19 cellular contexts compared by ENCODE assay signal in genomic region chr20:53841741-53842140, GRCh38.
DNase-seq lines count a peak whose midpoint lies in the region; ATAC-seq, FAIRE-seq and TF ChIP-seq lines count a peak whose summit lies in the region.
"Had no signal": no experiment of that assay in that cellular context is flagged by ENCODE, and none has a peak within 500 bp of the region (broad histone marks: within the 10 kb centered on the region; RNA-seq: fewer than 3 reads in every experiment).

No MANE protein-coding gene starts in this region.

- POLR2A ChIA-PET in activated CD4-positive, alpha-beta T cell treated with anti-CD3 and anti-CD28 coated beads for 36 hours (lab: Charles Lee), result no interaction called here
- POLR2A ChIA-PET in naive thymus-derived CD8-positive, alpha-beta T cell (lab: Charles Lee), result interaction anchor here (1.4 kb wide), 1 partner anchor 88 kb away, joined by 3 read pairs; no protein-coding TSS in a partner anchor
- POLR2A ChIA-PET in HepG2 (lab: Yijun Ruan, JAX), result no interaction called here

- TF ChIP-seq EP300 in HepG2 (IDR thresholded peaks at IDR 0.05; ENCODE audit: low read depth in 2 of 2, low read length in 2 of 2), result no peak
- TF ChIP-seq EP300 in HepG2 (CRISPR knock-in tag; IDR thresholded peaks at IDR 0.05; ENCODE audit: borderline replicate concordance), result no peak

- no peaks in the 10 kb centered on the region for H4K20me1 ChIP-seq in HepG2 (ENCODE audit: insufficient read depth, low read length)

- H3K36me3 ChIP-seq in KOPT-K1 (ENCODE audit: insufficient read depth, low read length) (no peaks in the 10 kb centered on the region), HepG2 (replicated peaks in 1 of 2; ENCODE audit: control insufficient read depth in 1 of 2, insufficient read depth in 2 of 2, low read length in 2 of 2) (no peaks in the 10 kb centered on the region)
- H3K36me3 ChIP-seq: vagina had no signal

- peaks cover 41% of the 10 kb centered on the region for H3K4me1 ChIP-seq in HepG2 (ENCODE audit: insufficient read depth, low read length)

- WGBS in HepG2 (ENCODE audit: low lambda C conversion rate), result 57% methylated on average over 2 of the region's 3 CpGs

- H3K9me3 ChIP-seq in KOPT-K1 (ENCODE audit: insufficient read depth, low read length, poor library complexity, severe bottlenecking) (peaks cover 5% of the 10 kb centered on the region), HepG2 (ENCODE audit: low read length) (no peaks in the 10 kb centered on the region)
- H3K9me3 ChIP-seq: vagina had no signal

- no peak overlapping the region for H3K9ac ChIP-seq in HepG2 (ENCODE audit: insufficient read depth, low read depth, low read length)

- no peak for DNase-seq in activated CD4-positive, alpha-beta T cell treated with anti-CD3 and anti-CD28 coated beads for 36 hours
- DNase-seq in activated CD4-positive, alpha-beta T cell treated with anti-CD3 and anti-CD28 coated beads, Interleukin-2, amount 50 U/mL, for 1 hour, result no peak
- DNase-seq in naive thymus-derived CD8-positive, alpha-beta T cell, result no peak
- no peak for DNase-seq in HepG2 (ENCODE audit: low spot score)
- no peak for DNase-seq in hippocampal formation (lab: John Stamatoyannopoulos, UW)
- no peak for DNase-seq in NCI-H1092 treated with DMSO at 0.1 percent for 48 hours (lab: John Stamatoyannopoulos, UW)
- DNase-seq: DMS53; erythroblast; foreskin melanocyte; mesendoderm; NCI-H1436 treated with DMSO at 0.1 percent for 48 hours; stimulated activated CD4-positive, alpha-beta T cell treated with anti-CD3 and anti-CD28 coated beads, Interleukin-2, amount 100 ng/mL, for 48 hours; T1000 had no signal

- peak overlapping the region; percentile 71 for H3K27ac ChIP-seq in KOPT-K1 (ENCODE audit: low read depth, low read length, poor library complexity, severe bottlenecking)
- H3K27ac ChIP-seq in HepG2 (ENCODE audit: extremely low read length, insufficient read depth, low read length), result no peak overlapping the region
- H3K27ac ChIP-seq: vagina had no signal

- no peak overlapping the region for H2AFZ ChIP-seq in HepG2 (ENCODE audit: low read length)

- no peak overlapping the region for H3K4me3 ChIP-seq in HepG2 (replicated peaks in 1 of 3; ENCODE audit: insufficient read depth in 1 of 3, low read depth in 2 of 3, low read length in 3 of 3)
- H3K4me3 ChIP-seq: vagina had no signal

- CTCF ChIA-PET in activated CD4-positive, alpha-beta T cell treated with anti-CD3 and anti-CD28 coated beads for 36 hours (lab: Charles Lee), result interaction anchor here (3.2 kb wide), 1 partner anchor 74 kb away, joined by 15 read pairs; no protein-coding TSS in a partner anchor
- CTCF ChIA-PET in HepG2 (lab: Yijun Ruan, JAX; ENCODE audit: low intra/inter-chr PET ratio, low total read pairs), result no interaction called here

- intact Hi-C loops in activated CD4-positive, alpha-beta T cell treated with anti-CD3 and anti-CD28 coated beads for 36 hours (cut with DNase I, micrococcal nuclease), result loop anchor here (1.0 to 10.0 kb wide), 11 partner anchors 25 to 443 kb away; no protein-coding TSS in a partner anchor
- intact Hi-C loops in HepG2 (cut with micrococcal nuclease; ENCODE audit: unreplicated experiment), result no loop called here

- H3K4me2 ChIP-seq in HepG2 (ENCODE audit: low read depth, low read length), result no peak overlapping the region

- no peak for ATAC-seq in activated CD4-positive, alpha-beta T cell treated with anti-CD3 and anti-CD28 coated beads for 36 hours
- ATAC-seq in activated T-helper 17 cell treated with anti-CD3 and anti-CD28 coated beads, Interleukin-2, amount 50 U/mL, for 72 hours (replicated peaks), result no peak
- no peak for ATAC-seq in naive thymus-derived CD8-positive, alpha-beta T cell
- no peak for ATAC-seq in HepG2
- ATAC-seq: HCT116 had no signal

- no peak for TF ChIP-seq CTCF in HepG2 (CRISPR knock-in tag; IDR thresholded peaks at IDR 0.05)

- no TSS peak for BruUV-seq in HepG2 (replicated peaks; lab: Mats Ljungman, UMichigan)

- H3K27ac Mint-ChIP-seq in activated CD4-positive, alpha-beta T cell treated with anti-CD3 and anti-CD28 coated beads for 36 hours, result peak overlapping the region; percentile 94
- peak overlapping the region; percentile 92 for H3K27ac Mint-ChIP-seq in activated T-helper 17 cell treated with anti-CD3 and anti-CD28 coated beads, Interleukin-2, amount 50 U/mL, for 72 hours
- peak overlapping the region; percentile 83 to 96 (median 92) for H3K27ac Mint-ChIP-seq in naive thymus-derived CD8-positive, alpha-beta T cell
- H3K27ac Mint-ChIP-seq: progenitor cell of endocrine pancreas had no signal

- H3K4me1 Mint-ChIP-seq in activated CD4-positive, alpha-beta T cell treated with anti-CD3 and anti-CD28 coated beads for 36 hours, result peaks cover 77% of the 10 kb centered on the region
- H3K4me1 Mint-ChIP-seq in activated T-helper 17 cell treated with anti-CD3 and anti-CD28 coated beads, Interleukin-2, amount 50 U/mL, for 72 hours, result peaks cover 45% of the 10 kb centered on the region
- peaks cover 23 to 91% (median 88%) of the 10 kb centered on the region in 4 donors for H3K4me1 Mint-ChIP-seq in naive thymus-derived CD8-positive, alpha-beta T cell

- no peak for TF ChIP-seq RAD21 in HepG2 (CRISPR knock-in tag; IDR thresholded peaks at IDR 0.05)

- no peaks in the 10 kb centered on the region; a peak in 1 of 5 replicates for H3K27me3 ChIP-seq in HepG2 (ENCODE audit: control insufficient read depth in 1 of 2, insufficient read depth in 2 of 2, low read length in 2 of 2)
- H3K27me3 ChIP-seq: vagina had no signal

- H3K79me2 ChIP-seq in HepG2 (ENCODE audit: insufficient read depth, low read length), result no peaks in the 10 kb centered on the region

- no peak for FAIRE-seq in HepG2 (lab: Jason Lieb, UNC)
- FAIRE-seq: GM12892 had no signal

- in situ Hi-C loops in HepG2 (cut with HindIII; ENCODE audit: extremely low pct_ligation_motif_present, low pct_unique_long_range_greater_than_20kb), result no loop called here

- H3K9me3 Mint-ChIP-seq in activated CD4-positive, alpha-beta T cell treated with anti-CD3 and anti-CD28 coated beads for 36 hours (ENCODE audit: low read depth), result no peaks in the 10 kb centered on the region
- H3K9me3 Mint-ChIP-seq in activated T-helper 17 cell treated with anti-CD3 and anti-CD28 coated beads, Interleukin-2, amount 50 U/mL, for 72 hours, result no peaks in the 10 kb centered on the region
- peaks cover 0 to 3% (median 0%) of the 10 kb centered on the region in 9 donors for H3K9me3 Mint-ChIP-seq in naive thymus-derived CD8-positive, alpha-beta T cell

- no peak for TF ChIP-seq POLR2A in HepG2 (IDR thresholded peaks at IDR 0.05; ENCODE audit: insufficient read depth in 1 of 2, low read depth in 2 of 2, low read length in 2 of 2)

- no peaks in the 10 kb centered on the region for H3K27me3 Mint-ChIP-seq in activated CD4-positive, alpha-beta T cell treated with anti-CD3 and anti-CD28 coated beads for 36 hours
- H3K27me3 Mint-ChIP-seq in activated T-helper 17 cell treated with anti-CD3 and anti-CD28 coated beads, Interleukin-2, amount 50 U/mL, for 72 hours, result no peaks in the 10 kb centered on the region
- H3K27me3 Mint-ChIP-seq in naive thymus-derived CD8-positive, alpha-beta T cell, result no peaks in the 10 kb centered on the region
- H3K27me3 Mint-ChIP-seq: progenitor cell of endocrine pancreas had no signal

- H3K36me3 Mint-ChIP-seq in activated CD4-positive, alpha-beta T cell treated with anti-CD3 and anti-CD28 coated beads for 36 hours (ENCODE audit: low read depth), result peaks cover 2% of the 10 kb centered on the region
- no peaks in the 10 kb centered on the region for H3K36me3 Mint-ChIP-seq in activated T-helper 17 cell treated with anti-CD3 and anti-CD28 coated beads, Interleukin-2, amount 50 U/mL, for 72 hours (ENCODE audit: low read depth)
- H3K36me3 Mint-ChIP-seq in naive thymus-derived CD8-positive, alpha-beta T cell, result no peaks in the 10 kb centered on the region

- H3K4me3 Mint-ChIP-seq in activated CD4-positive, alpha-beta T cell treated with anti-CD3 and anti-CD28 coated beads for 36 hours, result no peak overlapping the region
- peak overlapping the region; percentile 71 for H3K4me3 Mint-ChIP-seq in activated T-helper 17 cell treated with anti-CD3 and anti-CD28 coated beads, Interleukin-2, amount 50 U/mL, for 72 hours
- peak overlapping the region in 3 of 10 donors; percentile 2 to 50 (median 23) for H3K4me3 Mint-ChIP-seq in naive thymus-derived CD8-positive, alpha-beta T cell

TF ChIP-seq in HepG2, 621 proteins besides CTCF, POLR2A, EP300 and RAD21:
- TF ChIP-seq HNRNPK (IDR thresholded peaks at IDR 0.05; ENCODE audit: low read depth, low read length, poor library complexity, severe bottlenecking) (no peak), ZNF547 (CRISPR knock-in tag; IDR thresholded peaks at IDR 0.05) (no peak), KLF15 (CRISPR knock-in tag; IDR thresholded peaks at IDR 0.05; ENCODE audit: borderline replicate concordance) (no peak), MEIS1 (CRISPR knock-in tag; IDR thresholded peaks at IDR 0.05; ENCODE audit: borderline replicate concordance) (no peak), KMT2A (CRISPR knock-in tag; IDR thresholded peaks at IDR 0.05) (no peak), CHD2 (IDR thresholded peaks at IDR 0.05; ENCODE audit: low read depth, low read length) (no peak), SIX1 (CRISPR knock-in tag; IDR thresholded peaks at IDR 0.05; ENCODE audit: borderline replicate concordance) (no peak)
